ENCODE assay signal across 1 cellular context in genomic region chr10:101042667-101043355, GRCh38.
TF ChIP-seq lines count a peak whose summit lies in the region.

No MANE protein-coding gene starts in this region.

TF ChIP-seq in HepG2, 621 proteins besides CTCF, POLR2A, EP300 and RAD21 (continued from another document and continues in another):
- no peak for TF ChIP-seq ZNF646 (CRISPR knock-in tag; IDR thresholded peaks at IDR 0.05)
- peak; percentile 18; the same call in 1 of the 2 replicates for TF ChIP-seq NR2F6 (IDR thresholded peaks at IDR 0.05)
- TF ChIP-seq NR2F6 (CRISPR knock-in tag; IDR thresholded peaks at IDR 0.05) = no peak; the same call in 1 of the 2 replicates
- TF ChIP-seq PRPF4 (IDR thresholded peaks at IDR 0.05; ENCODE audit: low read depth, low read length, poor library complexity, severe bottlenecking) = no peak
- TF ChIP-seq, protein P1, sequence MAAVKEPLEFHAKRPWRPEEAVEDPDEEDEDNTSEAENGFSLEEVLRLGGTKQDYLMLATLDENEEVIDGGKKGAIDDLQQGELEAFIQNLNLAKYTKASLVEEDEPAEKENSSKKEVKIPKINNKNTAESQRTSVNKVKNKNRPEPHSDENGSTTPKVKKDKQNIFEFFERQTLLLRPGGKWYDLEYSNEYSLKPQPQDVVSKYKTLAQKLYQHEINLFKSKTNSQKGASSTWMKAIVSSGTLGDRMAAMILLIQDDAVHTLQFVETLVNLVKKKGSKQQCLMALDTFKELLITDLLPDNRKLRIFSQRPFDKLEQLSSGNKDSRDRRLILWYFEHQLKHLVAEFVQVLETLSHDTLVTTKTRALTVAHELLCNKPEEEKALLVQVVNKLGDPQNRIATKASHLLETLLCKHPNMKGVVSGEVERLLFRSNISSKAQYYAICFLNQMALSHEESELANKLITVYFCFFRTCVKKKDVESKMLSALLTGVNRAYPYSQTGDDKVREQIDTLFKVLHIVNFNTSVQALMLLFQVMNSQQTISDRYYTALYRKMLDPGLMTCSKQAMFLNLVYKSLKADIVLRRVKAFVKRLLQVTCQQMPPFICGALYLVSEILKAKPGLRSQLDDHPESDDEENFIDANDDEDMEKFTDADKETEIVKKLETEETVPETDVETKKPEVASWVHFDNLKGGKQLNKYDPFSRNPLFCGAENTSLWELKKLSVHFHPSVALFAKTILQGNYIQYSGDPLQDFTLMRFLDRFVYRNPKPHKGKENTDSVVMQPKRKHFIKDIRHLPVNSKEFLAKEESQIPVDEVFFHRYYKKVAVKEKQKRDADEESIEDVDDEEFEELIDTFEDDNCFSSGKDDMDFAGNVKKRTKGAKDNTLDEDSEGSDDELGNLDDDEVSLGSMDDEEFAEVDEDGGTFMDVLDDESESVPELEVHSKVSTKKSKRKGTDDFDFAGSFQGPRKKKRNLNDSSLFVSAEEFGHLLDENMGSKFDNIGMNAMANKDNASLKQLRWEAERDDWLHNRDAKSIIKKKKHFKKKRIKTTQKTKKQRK (IDR thresholded peaks at IDR 0.05; ENCODE audit: low read length) = no peak
- TF ChIP-seq PAX8 (CRISPR knock-in tag; IDR thresholded peaks at IDR 0.05; ENCODE audit: borderline replicate concordance) = no peak
- TF ChIP-seq, protein P2, sequence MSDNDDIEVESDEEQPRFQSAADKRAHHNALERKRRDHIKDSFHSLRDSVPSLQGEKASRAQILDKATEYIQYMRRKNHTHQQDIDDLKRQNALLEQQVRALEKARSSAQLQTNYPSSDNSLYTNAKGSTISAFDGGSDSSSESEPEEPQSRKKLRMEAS (IDR thresholded peaks at IDR 0.05) = peak; percentile 47; the same call in 1 of the 2 replicates
- TF ChIP-seq KAT8 (CRISPR knock-in tag; IDR thresholded peaks at IDR 0.05) = peak; percentile 73; the same call in 1 of the 2 replicates
- TF ChIP-seq KMT2B (CRISPR knock-in tag; IDR thresholded peaks at IDR 0.05) = peak; percentile 41; the same call in 1 of the 2 replicates
- TF ChIP-seq SNRNP70 (IDR thresholded peaks at IDR 0.05; ENCODE audit: low read depth, low read length) = no peak
- TF ChIP-seq, protein P3, sequence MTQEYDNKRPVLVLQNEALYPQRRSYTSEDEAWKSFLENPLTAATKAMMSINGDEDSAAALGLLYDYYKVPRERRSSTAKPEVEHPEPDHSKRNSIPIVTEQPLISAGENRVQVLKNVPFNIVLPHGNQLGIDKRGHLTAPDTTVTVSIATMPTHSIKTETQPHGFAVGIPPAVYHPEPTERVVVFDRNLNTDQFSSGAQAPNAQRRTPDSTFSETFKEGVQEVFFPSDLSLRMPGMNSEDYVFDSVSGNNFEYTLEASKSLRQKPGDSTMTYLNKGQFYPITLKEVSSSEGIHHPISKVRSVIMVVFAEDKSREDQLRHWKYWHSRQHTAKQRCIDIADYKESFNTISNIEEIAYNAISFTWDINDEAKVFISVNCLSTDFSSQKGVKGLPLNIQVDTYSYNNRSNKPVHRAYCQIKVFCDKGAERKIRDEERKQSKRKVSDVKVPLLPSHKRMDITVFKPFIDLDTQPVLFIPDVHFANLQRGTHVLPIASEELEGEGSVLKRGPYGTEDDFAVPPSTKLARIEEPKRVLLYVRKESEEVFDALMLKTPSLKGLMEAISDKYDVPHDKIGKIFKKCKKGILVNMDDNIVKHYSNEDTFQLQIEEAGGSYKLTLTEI (CRISPR knock-in tag; conservative IDR thresholded peaks at IDR 0.05) = no peak
- TF ChIP-seq NFRKB (IDR thresholded peaks at IDR 0.05) = no peak
- TF ChIP-seq ZNF251 (CRISPR knock-in tag; IDR thresholded peaks at IDR 0.05) = no peak
- TF ChIP-seq SNAI1 (CRISPR knock-in tag; IDR thresholded peaks at IDR 0.05; ENCODE audit: borderline replicate concordance) = no peak
- TF ChIP-seq, protein P4, sequence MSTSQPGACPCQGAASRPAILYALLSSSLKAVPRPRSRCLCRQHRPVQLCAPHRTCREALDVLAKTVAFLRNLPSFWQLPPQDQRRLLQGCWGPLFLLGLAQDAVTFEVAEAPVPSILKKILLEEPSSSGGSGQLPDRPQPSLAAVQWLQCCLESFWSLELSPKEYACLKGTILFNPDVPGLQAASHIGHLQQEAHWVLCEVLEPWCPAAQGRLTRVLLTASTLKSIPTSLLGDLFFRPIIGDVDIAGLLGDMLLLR (CRISPR knock-in tag; IDR thresholded peaks at IDR 0.05) = no peak
- peak; percentile 79 for TF ChIP-seq POLR2AphosphoS5 (IDR thresholded peaks at IDR 0.05; ENCODE audit: low read depth, low read length)
- TF ChIP-seq BRCA1 (CRISPR knock-in tag; IDR thresholded peaks at IDR 0.05) = no peak
- TF ChIP-seq, protein P5, sequence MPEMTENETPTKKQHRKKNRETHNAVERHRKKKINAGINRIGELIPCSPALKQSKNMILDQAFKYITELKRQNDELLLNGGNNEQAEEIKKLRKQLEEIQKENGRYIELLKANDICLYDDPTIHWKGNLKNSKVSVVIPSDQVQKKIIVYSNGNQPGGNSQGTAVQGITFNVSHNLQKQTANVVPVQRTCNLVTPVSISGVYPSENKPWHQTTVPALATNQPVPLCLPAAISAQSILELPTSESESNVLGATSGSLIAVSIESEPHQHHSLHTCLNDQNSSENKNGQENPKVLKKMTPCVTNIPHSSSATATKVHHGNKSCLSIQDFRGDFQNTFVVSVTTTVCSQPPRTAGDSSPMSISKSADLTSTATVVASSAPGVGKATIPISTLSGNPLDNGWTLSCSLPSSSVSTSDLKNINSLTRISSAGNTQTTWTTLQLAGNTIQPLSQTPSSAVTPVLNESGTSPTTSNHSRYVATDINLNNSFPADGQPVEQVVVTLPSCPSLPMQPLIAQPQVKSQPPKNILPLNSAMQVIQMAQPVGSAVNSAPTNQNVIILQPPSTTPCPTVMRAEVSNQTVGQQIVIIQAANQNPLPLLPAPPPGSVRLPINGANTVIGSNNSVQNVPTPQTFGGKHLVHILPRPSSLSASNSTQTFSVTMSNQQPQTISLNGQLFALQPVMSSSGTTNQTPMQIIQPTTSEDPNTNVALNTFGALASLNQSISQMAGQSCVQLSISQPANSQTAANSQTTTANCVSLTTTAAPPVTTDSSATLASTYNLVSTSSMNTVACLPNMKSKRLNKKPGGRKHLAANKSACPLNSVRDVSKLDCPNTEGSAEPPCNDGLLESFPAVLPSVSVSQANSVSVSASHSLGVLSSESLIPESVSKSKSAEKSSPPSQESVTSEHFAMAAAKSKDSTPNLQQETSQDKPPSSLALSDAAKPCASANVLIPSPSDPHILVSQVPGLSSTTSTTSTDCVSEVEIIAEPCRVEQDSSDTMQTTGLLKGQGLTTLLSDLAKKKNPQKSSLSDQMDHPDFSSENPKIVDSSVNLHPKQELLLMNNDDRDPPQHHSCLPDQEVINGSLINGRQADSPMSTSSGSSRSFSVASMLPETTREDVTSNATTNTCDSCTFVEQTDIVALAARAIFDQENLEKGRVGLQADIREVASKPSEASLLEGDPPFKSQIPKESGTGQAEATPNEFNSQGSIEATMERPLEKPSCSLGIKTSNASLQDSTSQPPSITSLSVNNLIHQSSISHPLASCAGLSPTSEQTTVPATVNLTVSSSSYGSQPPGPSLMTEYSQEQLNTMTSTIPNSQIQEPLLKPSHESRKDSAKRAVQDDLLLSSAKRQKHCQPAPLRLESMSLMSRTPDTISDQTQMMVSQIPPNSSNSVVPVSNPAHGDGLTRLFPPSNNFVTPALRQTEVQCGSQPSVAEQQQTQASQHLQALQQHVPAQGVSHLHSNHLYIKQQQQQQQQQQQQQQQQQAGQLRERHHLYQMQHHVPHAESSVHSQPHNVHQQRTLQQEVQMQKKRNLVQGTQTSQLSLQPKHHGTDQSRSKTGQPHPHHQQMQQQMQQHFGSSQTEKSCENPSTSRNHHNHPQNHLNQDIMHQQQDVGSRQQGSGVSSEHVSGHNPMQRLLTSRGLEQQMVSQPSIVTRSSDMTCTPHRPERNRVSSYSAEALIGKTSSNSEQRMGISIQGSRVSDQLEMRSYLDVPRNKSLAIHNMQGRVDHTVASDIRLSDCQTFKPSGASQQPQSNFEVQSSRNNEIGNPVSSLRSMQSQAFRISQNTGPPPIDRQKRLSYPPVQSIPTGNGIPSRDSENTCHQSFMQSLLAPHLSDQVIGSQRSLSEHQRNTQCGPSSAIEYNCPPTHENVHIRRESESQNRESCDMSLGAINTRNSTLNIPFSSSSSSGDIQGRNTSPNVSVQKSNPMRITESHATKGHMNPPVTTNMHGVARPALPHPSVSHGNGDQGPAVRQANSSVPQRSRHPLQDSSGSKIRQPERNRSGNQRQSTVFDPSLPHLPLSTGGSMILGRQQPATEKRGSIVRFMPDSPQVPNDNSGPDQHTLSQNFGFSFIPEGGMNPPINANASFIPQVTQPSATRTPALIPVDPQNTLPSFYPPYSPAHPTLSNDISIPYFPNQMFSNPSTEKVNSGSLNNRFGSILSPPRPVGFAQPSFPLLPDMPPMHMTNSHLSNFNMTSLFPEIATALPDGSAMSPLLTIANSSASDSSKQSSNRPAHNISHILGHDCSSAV (CRISPR knock-in tag; IDR thresholded peaks at IDR 0.05; ENCODE audit: borderline replicate concordance) = no peak
- TF ChIP-seq, protein P6, sequence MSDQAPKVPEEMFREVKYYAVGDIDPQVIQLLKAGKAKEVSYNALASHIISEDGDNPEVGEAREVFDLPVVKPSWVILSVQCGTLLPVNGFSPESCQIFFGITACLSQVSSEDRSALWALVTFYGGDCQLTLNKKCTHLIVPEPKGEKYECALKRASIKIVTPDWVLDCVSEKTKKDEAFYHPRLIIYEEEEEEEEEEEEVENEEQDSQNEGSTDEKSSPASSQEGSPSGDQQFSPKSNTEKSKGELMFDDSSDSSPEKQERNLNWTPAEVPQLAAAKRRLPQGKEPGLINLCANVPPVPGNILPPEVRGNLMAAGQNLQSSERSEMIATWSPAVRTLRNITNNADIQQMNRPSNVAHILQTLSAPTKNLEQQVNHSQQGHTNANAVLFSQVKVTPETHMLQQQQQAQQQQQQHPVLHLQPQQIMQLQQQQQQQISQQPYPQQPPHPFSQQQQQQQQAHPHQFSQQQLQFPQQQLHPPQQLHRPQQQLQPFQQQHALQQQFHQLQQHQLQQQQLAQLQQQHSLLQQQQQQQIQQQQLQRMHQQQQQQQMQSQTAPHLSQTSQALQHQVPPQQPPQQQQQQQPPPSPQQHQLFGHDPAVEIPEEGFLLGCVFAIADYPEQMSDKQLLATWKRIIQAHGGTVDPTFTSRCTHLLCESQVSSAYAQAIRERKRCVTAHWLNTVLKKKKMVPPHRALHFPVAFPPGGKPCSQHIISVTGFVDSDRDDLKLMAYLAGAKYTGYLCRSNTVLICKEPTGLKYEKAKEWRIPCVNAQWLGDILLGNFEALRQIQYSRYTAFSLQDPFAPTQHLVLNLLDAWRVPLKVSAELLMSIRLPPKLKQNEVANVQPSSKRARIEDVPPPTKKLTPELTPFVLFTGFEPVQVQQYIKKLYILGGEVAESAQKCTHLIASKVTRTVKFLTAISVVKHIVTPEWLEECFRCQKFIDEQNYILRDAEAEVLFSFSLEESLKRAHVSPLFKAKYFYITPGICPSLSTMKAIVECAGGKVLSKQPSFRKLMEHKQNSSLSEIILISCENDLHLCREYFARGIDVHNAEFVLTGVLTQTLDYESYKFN (CRISPR knock-in tag; conservative IDR thresholded peaks at IDR 0.05) = peak; percentile 60
- TF ChIP-seq NONO (IDR thresholded peaks at IDR 0.05) = no peak
- no peak for TF ChIP-seq NONO (CRISPR knock-in tag; conservative IDR thresholded peaks at IDR 0.05)
- TF ChIP-seq ZNF546 (CRISPR knock-in tag; conservative IDR thresholded peaks at IDR 0.05) = no peak
- TF ChIP-seq DR1 (CRISPR knock-in tag; IDR thresholded peaks at IDR 0.05) = peak; percentile 72
- TF ChIP-seq JDP2 (CRISPR knock-in tag; IDR thresholded peaks at IDR 0.05; ENCODE audit: borderline replicate concordance) = no peak
- TF ChIP-seq HDAC2 (CRISPR knock-in tag; IDR thresholded peaks at IDR 0.05) = 0 out of 2 replicates have a peak, but pooled peaks have one; percentile 23
- TF ChIP-seq, protein P7, sequence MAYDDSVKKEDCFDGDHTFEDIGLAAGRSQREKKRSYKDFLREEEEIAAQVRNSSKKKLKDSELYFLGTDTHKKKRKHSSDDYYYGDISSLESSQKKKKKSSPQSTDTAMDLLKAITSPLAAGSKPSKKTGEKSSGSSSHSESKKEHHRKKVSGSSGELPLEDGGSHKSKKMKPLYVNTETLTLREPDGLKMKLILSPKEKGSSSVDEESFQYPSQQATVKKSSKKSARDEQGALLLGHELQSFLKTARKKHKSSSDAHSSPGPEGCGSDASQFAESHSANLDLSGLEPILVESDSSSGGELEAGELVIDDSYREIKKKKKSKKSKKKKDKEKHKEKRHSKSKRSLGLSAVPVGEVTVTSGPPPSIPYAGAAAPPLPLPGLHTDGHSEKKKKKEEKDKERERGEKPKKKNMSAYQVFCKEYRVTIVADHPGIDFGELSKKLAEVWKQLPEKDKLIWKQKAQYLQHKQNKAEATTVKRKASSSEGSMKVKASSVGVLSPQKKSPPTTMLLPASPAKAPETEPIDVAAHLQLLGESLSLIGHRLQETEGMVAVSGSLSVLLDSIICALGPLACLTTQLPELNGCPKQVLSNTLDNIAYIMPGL (CRISPR knock-in tag; IDR thresholded peaks at IDR 0.05; ENCODE audit: borderline replicate concordance in 1 of 2, low read depth in 1 of 2) = peak; percentile 38 to 45; a peak in 2 of 4 replicates
- 0 out of 2 replicates have a peak, but pooled peaks have one; percentile 17 for TF ChIP-seq GZF1 (CRISPR knock-in tag; IDR thresholded peaks at IDR 0.05)
